Comparison of ENCODE assay signal across 8 cellular contexts in genomic region chr2:75484840-75485239, GRCh38.
"Had no signal": no experiment of that assay in that cellular context is flagged by ENCODE, and none has a peak within 500 bp of the region (broad histone marks: within the 10 kb centered on the region; RNA-seq: fewer than 3 reads in every experiment).

No MANE protein-coding gene starts in this region.

- ATAC-seq: HCT116, K562 had no signal

- DNase-seq: GM23248, GOT3, H7, HFFc6, IMR-90, KG1 had no signal
